Comparison of ENCODE assay signal across 10 cellular contexts in genomic region chr11:86931965-86932332, GRCh38. TPM values are rescaled to one million over a fixed set of nuclear protein-coding genes. Genes with fewer than 3 reads are reported as not detected.
DNase-seq lines count a peak whose midpoint lies in the region; ATAC-seq and FAIRE-seq lines count a peak whose summit lies in the region.
"Had no signal": no experiment of that assay in that cellular context is flagged by ENCODE, and none has a peak within 500 bp of the region (broad histone marks: within the 10 kb centered on the region; RNA-seq: fewer than 3 reads in every experiment).

No MANE protein-coding gene starts in this region.

- H3K9me3 ChIP-seq in right cardiac atrium (ENCODE audit: control insufficient read depth, low read length): no peaks in the 10 kb centered on the region
- no peaks in the 10 kb centered on the region for H3K9me3 ChIP-seq in small intestine (ENCODE audit: control insufficient read depth, low read depth)

- ATAC-seq in Right ventricle myocardium superior (ENCODE audit: poor library complexity): peak; percentile 49
- ATAC-seq in Right ventricle myocardium inferior: no peak
- peak; percentile 51 to 66 for ATAC-seq in right cardiac atrium
- ATAC-seq in HG02884 (IDR thresholded peaks at IDR 0.05; ENCODE audit: unreplicated experiment): no peak

- H3K27ac ChIP-seq in right cardiac atrium (ENCODE audit: low read length) (peak overlapping the region; percentile 27), small intestine (ENCODE audit: low read depth in 1 of 2, low read length in 1 of 2) (no peak overlapping the region)

- no peak overlapping the region for H3K4me3 ChIP-seq in right cardiac atrium (ENCODE audit: low read length)
- H3K4me3 ChIP-seq in small intestine (ENCODE audit: low read depth in 1 of 2, low read length in 2 of 2): no peak overlapping the region

- H3K4me1 ChIP-seq in right cardiac atrium (ENCODE audit: control insufficient read depth, insufficient read depth, low read length): peaks cover 4% of the 10 kb centered on the region
- no peaks in the 10 kb centered on the region for H3K4me1 ChIP-seq in small intestine (ENCODE audit: control insufficient read depth in 2 of 2, insufficient read depth in 1 of 2, low read depth in 1 of 2, low read length in 1 of 2)

- no peaks in the 10 kb centered on the region for H3K27me3 ChIP-seq in right cardiac atrium (ENCODE audit: control insufficient read depth, insufficient read depth)
- no peaks in the 10 kb centered on the region for H3K27me3 ChIP-seq in small intestine (ENCODE audit: control insufficient read depth in 2 of 2, insufficient read depth in 2 of 2, low read length in 2 of 2)

- DNase-seq in Right ventricle myocardium superior: no peak
- DNase-seq in Right ventricle myocardium inferior (ENCODE audit: missing footprints): no peak
- DNase-seq in UCSD-AML1 (lab: John Stamatoyannopoulos, UW; ENCODE audit: unreplicated experiment): peak; percentile 39
- DNase-seq in right cardiac atrium: peak in 1 of 3 donors; percentile 26
- peak; percentile 52 for DNase-seq in urothelium cell line (ENCODE audit: low spot score)
- no peak for DNase-seq in NCI-H526 treated with DMSO at 0.1 percent for 48 hours (lab: John Stamatoyannopoulos, UW)
- no peak for DNase-seq in small intestine
- DNase-seq: CD8-positive, alpha-beta memory T cell; NCI-H2171 treated with DMSO at 0.1 percent for 48 hours had no signal

- no peak for FAIRE-seq in urothelium cell line (lab: Jason Lieb, UNC)
- no peak for FAIRE-seq in small intestine (lab: Jason Lieb, UNC)

- 25% methylated on average over 3 of the region's 3 CpGs for WGBS in right cardiac atrium
- 16 to 20% (median 17%) methylated on average over 3 of the region's 3 CpGs for WGBS in small intestine, 3 donors

- intact Hi-C loops in Right ventricle myocardium superior (cut with DNase I): no loop called here
- intact Hi-C loops in Right ventricle myocardium inferior (cut with DNase I): no loop called here
- intact Hi-C loops in right cardiac atrium (cut with DNase I): loop anchor here in 1 of 4 donors (10.0 kb wide), 1 partner anchor 493 kb away; no protein-coding TSS in a partner anchor

- no peaks in the 10 kb centered on the region for H3K36me3 ChIP-seq in small intestine (ENCODE audit: control insufficient read depth in 2 of 2, insufficient read depth in 2 of 2, low read length in 2 of 2)

RNA-seq across cellular contexts. Expression of gene FZD4, which starts 23.2 kb away (rescaled TPM):
- 26.9 TPM for total RNA-seq in Right ventricle myocardium superior
- total RNA-seq in Right ventricle myocardium inferior: 31.3 TPM
- 10 to 100 TPM; 20.6 to 28.3 (median 24.6) TPM for total RNA-seq in right cardiac atrium
- 13.9 TPM for polyA plus RNA-seq in right cardiac atrium
- 10 to 100 TPM in 1 of 3 donors, under 1 TPM in 2; 0.22 to 12.2 (median 0.27) TPM for polyA plus RNA-seq in small intestine
- polyA plus RNA-seq: CD8-positive, alpha-beta memory T cell had no signal

Comparison
In these comparisons a context has a peak if more than half of its experiments do, and no peak if none do; other contexts are left out.
1. ATAC-seq: peak in Right ventricle myocardium superior (single experiment) and right cardiac atrium (2 of 2); none in Right ventricle myocardium inferior (single experiment) and HG02884 (single experiment).
2. DNase-seq: peak in UCSD-AML1 (single experiment) and urothelium cell line (single experiment); none in Right ventricle myocardium superior (single experiment), Right ventricle myocardium inferior (single experiment), NCI-H526 treated with DMSO at 0.1 percent for 48 hours (single experiment) and small intestine (single experiment).